ENCODE assay signal across 10 cellular contexts in genomic region chr17:67759355-67760171, GRCh38. TPM values are rescaled to one million over a fixed set of nuclear protein-coding genes. Genes with fewer than 3 reads are reported as not detected.
DNase-seq lines count a peak whose midpoint lies in the region; ATAC-seq and TF ChIP-seq lines count a peak whose summit lies in the region.
"Had no signal": no experiment of that assay in that cellular context is flagged by ENCODE, and none has a peak within 500 bp of the region (broad histone marks: within the 10 kb centered on the region; RNA-seq: fewer than 3 reads in every experiment).

No MANE protein-coding gene starts in this region.

- no peaks in the 10 kb centered on the region for H3K9me3 Mint-ChIP-seq in chondrocyte (ENCODE audit: low read depth)
- H3K9me3 Mint-ChIP-seq: type B pancreatic cell had no signal

- no peak for TF ChIP-seq CTCF in chondrocyte (IDR thresholded peaks at IDR 0.05)
- TF ChIP-seq CTCF in testis (IDR thresholded peaks at IDR 0.05) = no peak

- CTCF ChIA-PET in HEK293T (lab: Yijun Ruan, JAX) = no interaction called here

- DNase-seq in chondrocyte (ENCODE audit: low spot score) (no peak), iris pigment epithelial cell (ENCODE audit: low read depth) (peak; percentile 48), testis (peak; percentile 73), HEK293T (ENCODE audit: extremely low spot score) (no peak)
- DNase-seq: NCI-H1694 had no signal

- POLR2A ChIA-PET in HEK293T (lab: Yijun Ruan, JAX) = interaction anchor here (1.5 kb wide), 1 partner anchor 42 kb away, joined by 3 read pairs; the partner anchor contains the start of gene NOL11

- H3K9me3 ChIP-seq in HUES64 (ENCODE audit: insufficient read depth, low read depth, low read length) (no peaks in the 10 kb centered on the region), testis (no peaks in the 10 kb centered on the region)

- H3K27me3 Mint-ChIP-seq in chondrocyte (ENCODE audit: low read depth) = no peaks in the 10 kb centered on the region
- H3K27me3 Mint-ChIP-seq: type B pancreatic cell had no signal

- H3K4me1 Mint-ChIP-seq in chondrocyte (ENCODE audit: low read depth) = peaks cover 13% of the 10 kb centered on the region

- H3K4me3 ChIP-seq in HUES64 (ENCODE audit: low read length) (no peak overlapping the region), testis (no peak overlapping the region)

- intact Hi-C loops in testis (cut with DNase I; ENCODE audit: low total_unique reads) = no loop called here

- WGBS in HUES64 = 85% methylated on average over 11 of the region's 11 CpGs
- WGBS in testis, 2 donors = 47 to 52% methylated on average over 8 to 11 of the region's 11 CpGs

- H3K9ac ChIP-seq in HUES64 (ENCODE audit: low read depth, low read length) = no peak overlapping the region

- H3K27ac ChIP-seq in HUES64 (ENCODE audit: low read depth, low read length) (peak overlapping the region; percentile 28; the same call in 1 of the 2 replicates), testis (peak overlapping the region in 1 of 2 donors; percentile 44)
- H3K27ac ChIP-seq: epithelial cell of prostate had no signal

- H3K4me1 ChIP-seq in HUES64 (ENCODE audit: insufficient read depth, low read length) = no peaks in the 10 kb centered on the region; the same call in 1 of the 2 replicates
- H3K4me1 ChIP-seq in testis = peaks cover 7% of the 10 kb centered on the region

- H3K36me3 ChIP-seq in HUES64 (ENCODE audit: insufficient read depth, low read length) (peaks cover 3% of the 10 kb centered on the region), testis (ENCODE audit: low read depth, missing control alignments) (no peaks in the 10 kb centered on the region)

- peak overlapping the region; percentile 32 for H3K27ac Mint-ChIP-seq in chondrocyte (ENCODE audit: unreplicated experiment)
- H3K27ac Mint-ChIP-seq: type B pancreatic cell had no signal

- H3K27me3 ChIP-seq in HUES64 (ENCODE audit: insufficient read depth, low read length) (no peaks in the 10 kb centered on the region), testis (no peaks in the 10 kb centered on the region)

- TF ChIP-seq POLR2A in testis (IDR thresholded peaks at IDR 0.05) = no peak

- ATAC-seq in HG03457 (IDR thresholded peaks at IDR 0.05; ENCODE audit: unreplicated experiment) = no peak
- ATAC-seq in HG02973 (IDR thresholded peaks at IDR 0.05; ENCODE audit: unreplicated experiment) = no peak

- H3K36me3 Mint-ChIP-seq in chondrocyte (ENCODE audit: low read depth) = no peaks in the 10 kb centered on the region

- H3K4me3 Mint-ChIP-seq in chondrocyte (ENCODE audit: unreplicated experiment) = no peak overlapping the region
- H3K4me3 Mint-ChIP-seq: type B pancreatic cell had no signal

TF ChIP-seq in HEK293T, 16 proteins besides CTCF, POLR2A, EP300 and RAD21:
- TF ChIP-seq NFRKB (IDR thresholded peaks at IDR 0.05) (no peak), SUZ12 (IDR thresholded peaks at IDR 0.05) (no peak), ZNF384 (IDR thresholded peaks at IDR 0.05) (no peak), PKNOX1 (IDR thresholded peaks at IDR 0.05) (no peak), FOXM1 (IDR thresholded peaks at IDR 0.05; ENCODE audit: borderline replicate concordance) (no peak), BHLHE40 (IDR thresholded peaks at IDR 0.05; ENCODE audit: borderline replicate concordance) (no peak), ELF4 (IDR thresholded peaks at IDR 0.05) (no peak), SP1 (IDR thresholded peaks at IDR 0.05) (no peak), FOXK2 (IDR thresholded peaks at IDR 0.05) (no peak), CTBP1 (IDR thresholded peaks at IDR 0.05; ENCODE audit: borderline replicate concordance) (no peak), LEF1 (IDR thresholded peaks at IDR 0.05; ENCODE audit: borderline replicate concordance) (no peak), FOXA1 (IDR thresholded peaks at IDR 0.05) (no peak), ARNT (IDR thresholded peaks at IDR 0.05) (no peak), TARDBP (IDR thresholded peaks at IDR 0.05) (no peak), L3MBTL2 (conservative IDR thresholded peaks at IDR 0.05) (no peak), HDGF (IDR thresholded peaks at IDR 0.05; ENCODE audit: borderline replicate concordance) (no peak)

RNA-seq across cellular contexts. Expression of gene NOL11, which starts 41.8 kb away (rescaled TPM):
- polyA plus RNA-seq in HUES64 (2013, experiment 1 of 2) = 90.7 TPM
- 70.2 TPM for polyA plus RNA-seq in HUES64 (2013, experiment 2 of 2)
- total RNA-seq in chondrocyte = 20.9 to 34.4 TPM (median 25.0 TPM) in 3 replicates
- total RNA-seq in testis = 10 to 100 TPM; 31.4 to 35.6 TPM
- 20.5 TPM for polyA plus RNA-seq in testis (ENCODE audit: insufficient read depth, low read depth, low replicate concordance)

Comparison
In these comparisons a context has a peak if more than half of its experiments do, and no peak if none do; other contexts are left out.
1. DNase-seq: peak in iris pigment epithelial cell (single experiment) and testis (single experiment); none in chondrocyte (single experiment) and HEK293T (single experiment).